1 cellular context compared by ENCODE assay signal in the genomic region with DNA sequence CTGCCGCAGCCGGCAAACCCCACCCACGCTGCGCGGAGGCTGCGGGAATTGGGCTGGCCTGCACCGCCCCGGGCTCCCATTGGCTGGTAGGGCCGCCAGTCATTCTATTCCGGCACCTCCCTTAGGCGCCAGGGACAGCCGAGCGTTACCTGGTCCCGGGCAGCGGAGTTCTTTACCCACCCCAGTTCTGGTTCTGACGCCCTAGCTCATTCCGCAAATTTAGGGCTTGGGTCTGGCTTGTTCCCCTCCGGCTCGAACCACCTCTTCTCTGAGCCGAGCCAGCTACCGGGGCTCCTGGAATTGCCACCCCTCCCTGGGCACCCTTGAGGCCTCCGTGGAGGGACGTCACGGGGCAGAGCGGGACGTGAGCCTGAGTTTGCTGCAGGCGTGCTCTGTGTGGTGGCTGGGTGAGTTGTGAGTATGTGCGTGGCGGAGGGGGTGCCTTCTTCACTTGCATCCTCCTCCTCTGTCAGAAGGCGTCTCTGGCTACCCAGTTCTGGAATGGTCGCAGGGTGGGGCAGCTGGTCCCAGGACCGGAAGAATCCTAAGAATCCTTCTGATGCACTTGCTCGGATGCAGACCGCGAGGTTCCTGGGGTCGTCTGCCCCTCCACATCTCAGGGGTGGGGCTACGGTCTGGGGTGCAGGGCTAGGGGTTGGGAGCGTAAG.
TF ChIP-seq lines count a peak whose summit lies in the region.

A gene (minus strand): TSS at position 2 of the 668 bp plus-strand sequence. CDS start 910 bp downstream, outside the sequence.
A gene with protein sequence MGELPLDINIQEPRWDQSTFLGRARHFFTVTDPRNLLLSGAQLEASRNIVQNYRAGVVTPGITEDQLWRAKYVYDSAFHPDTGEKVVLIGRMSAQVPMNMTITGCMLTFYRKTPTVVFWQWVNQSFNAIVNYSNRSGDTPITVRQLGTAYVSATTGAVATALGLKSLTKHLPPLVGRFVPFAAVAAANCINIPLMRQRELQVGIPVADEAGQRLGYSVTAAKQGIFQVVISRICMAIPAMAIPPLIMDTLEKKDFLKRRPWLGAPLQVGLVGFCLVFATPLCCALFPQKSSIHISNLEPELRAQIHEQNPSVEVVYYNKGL (plus strand): TSS at position 107 of the 668 bp plus-strand sequence. CDS start 3,461 bp downstream, outside the sequence.

TF ChIP-seq in SK-N-SH treated with all-trans-retinoic acid at 6 μM for 48 hours, 23 proteins besides CTCF, POLR2A, EP300 and RAD21 (continued from another document):
- TF ChIP-seq, protein P1, sequence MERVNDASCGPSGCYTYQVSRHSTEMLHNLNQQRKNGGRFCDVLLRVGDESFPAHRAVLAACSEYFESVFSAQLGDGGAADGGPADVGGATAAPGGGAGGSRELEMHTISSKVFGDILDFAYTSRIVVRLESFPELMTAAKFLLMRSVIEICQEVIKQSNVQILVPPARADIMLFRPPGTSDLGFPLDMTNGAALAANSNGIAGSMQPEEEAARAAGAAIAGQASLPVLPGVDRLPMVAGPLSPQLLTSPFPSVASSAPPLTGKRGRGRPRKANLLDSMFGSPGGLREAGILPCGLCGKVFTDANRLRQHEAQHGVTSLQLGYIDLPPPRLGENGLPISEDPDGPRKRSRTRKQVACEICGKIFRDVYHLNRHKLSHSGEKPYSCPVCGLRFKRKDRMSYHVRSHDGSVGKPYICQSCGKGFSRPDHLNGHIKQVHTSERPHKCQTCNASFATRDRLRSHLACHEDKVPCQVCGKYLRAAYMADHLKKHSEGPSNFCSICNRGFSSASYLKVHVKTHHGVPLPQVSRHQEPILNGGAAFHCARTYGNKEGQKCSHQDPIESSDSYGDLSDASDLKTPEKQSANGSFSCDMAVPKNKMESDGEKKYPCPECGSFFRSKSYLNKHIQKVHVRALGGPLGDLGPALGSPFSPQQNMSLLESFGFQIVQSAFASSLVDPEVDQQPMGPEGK (CRISPR knock-in tag; IDR thresholded peaks at IDR 0.05; ENCODE audit: borderline replicate concordance), result no peak
